Comparison of ENCODE assay signal across 9 cellular contexts in genomic region chr20:33554914-33555420, GRCh38.
A peak's percentile ranks its signal among the peaks of the same experiment; 100 is the strongest.
DNase-seq lines count a peak whose midpoint lies in the region; ATAC-seq and TF ChIP-seq lines count a peak whose summit lies in the region.
"Had no signal": no experiment of that assay in that cellular context is flagged by ENCODE, and none has a peak within 500 bp of the region (broad histone marks: within the 10 kb centered on the region; RNA-seq: fewer than 3 reads in every experiment).

No MANE protein-coding gene starts in this region.

- no peaks in the 10 kb centered on the region for H3K9me3 ChIP-seq in ovary

- TF ChIP-seq POLR2A in ovary (IDR thresholded peaks at IDR 0.05), result no peak

- H3K4me1 Mint-ChIP-seq in activated T-cell treated with anti-CD3 and anti-CD28 coated beads, Interleukin-2, amount 50 U/mL, for 24 hours (ENCODE audit: low read depth), result peaks cover 35% of the 10 kb centered on the region
- H3K4me1 Mint-ChIP-seq: neural crest cell had no signal

- WGBS in ovary, 3 donors, result 16 to 22% (median 20%) methylated on average over 2 of the region's 2 CpGs

- ATAC-seq in GM19395 (IDR thresholded peaks at IDR 0.05; ENCODE audit: unreplicated experiment) (peak; percentile 95), HG03439 (IDR thresholded peaks at IDR 0.05; ENCODE audit: unreplicated experiment) (peak; percentile 97)

- no peaks in the 10 kb centered on the region for H3K27me3 ChIP-seq in ovary

- peak overlapping the region; percentile 61 for H3K4me3 Mint-ChIP-seq in activated T-cell treated with anti-CD3 and anti-CD28 coated beads, Interleukin-2, amount 50 U/mL, for 24 hours
- H3K4me3 Mint-ChIP-seq: neural crest cell had no signal

- no peaks in the 10 kb centered on the region for H3K36me3 ChIP-seq in ovary

- H3K36me3 Mint-ChIP-seq in activated T-cell treated with anti-CD3 and anti-CD28 coated beads, Interleukin-2, amount 50 U/mL, for 24 hours (ENCODE audit: low read depth), result peaks cover 17% of the 10 kb centered on the region

- TF ChIP-seq CTCF in ovary (IDR thresholded peaks at IDR 0.05), result no peak

- peak; percentile 99 for DNase-seq in DMS53 treated with DMSO at 0.1 percent for 48 hours (lab: John Stamatoyannopoulos, UW; ENCODE audit: unreplicated experiment)
- peak; percentile 98 for DNase-seq in NCI-H446 treated with DMSO at 0.1 percent for 48 hours (lab: John Stamatoyannopoulos, UW)
- no peak for DNase-seq in activated T-cell treated with anti-CD3 and anti-CD28 coated beads, Interleukin-2, amount 50 U/mL, for 24 hours
- peak; percentile 85 for DNase-seq in glomerular visceral epithelial cell (ENCODE audit: extremely low spot score)
- peak; percentile 67 for DNase-seq in skeletal muscle cell (ENCODE audit: low read depth)
- no peak for DNase-seq in ovary

- H3K27ac ChIP-seq in ovary, result no peak overlapping the region

- no peaks in the 10 kb centered on the region for H3K9me3 Mint-ChIP-seq in activated T-cell treated with anti-CD3 and anti-CD28 coated beads, Interleukin-2, amount 50 U/mL, for 24 hours
- H3K9me3 Mint-ChIP-seq: neural crest cell had no signal

- no peaks in the 10 kb centered on the region for H3K27me3 Mint-ChIP-seq in activated T-cell treated with anti-CD3 and anti-CD28 coated beads, Interleukin-2, amount 50 U/mL, for 24 hours

- intact Hi-C loops in ovary (cut with DNase I), result no loop called here

- H3K27ac Mint-ChIP-seq in activated T-cell treated with anti-CD3 and anti-CD28 coated beads, Interleukin-2, amount 50 U/mL, for 24 hours, result peak overlapping the region; percentile 89

- H3K4me3 ChIP-seq in skeletal muscle cell (ENCODE audit: low read depth, low read length) (no peak overlapping the region), ovary (no peak overlapping the region)

- peaks cover 2% of the 10 kb centered on the region for H3K4me1 ChIP-seq in ovary (ENCODE audit: insufficient read depth)

- no peak for TF ChIP-seq EP300 in ovary (IDR thresholded peaks at IDR 0.05)

Comparison
In these comparisons a context has a peak if more than half of its experiments do, and no peak if none do; other contexts are left out.
1. DNase-seq: peak in DMS53 treated with DMSO at 0.1 percent for 48 hours (single experiment), NCI-H446 treated with DMSO at 0.1 percent for 48 hours (single experiment), glomerular visceral epithelial cell (single experiment) and skeletal muscle cell (single experiment); none in activated T-cell treated with anti-CD3 and anti-CD28 coated beads, Interleukin-2, amount 50 U/mL, for 24 hours (single experiment) and ovary (0 of 5).